ENCODE assay signal across 15 cellular contexts in genomic region chr5:82388186-82388585, GRCh38.
A peak's percentile ranks its signal among the peaks of the same experiment; 100 is the strongest.
DNase-seq lines count a peak whose midpoint lies in the region; ATAC-seq and TF ChIP-seq lines count a peak whose summit lies in the region.
"Had no signal": no experiment of that assay in that cellular context is flagged by ENCODE, and none has a peak within 500 bp of the region (broad histone marks: within the 10 kb centered on the region; RNA-seq: fewer than 3 reads in every experiment).

No MANE protein-coding gene starts in this region.

- H3K4me3 Mint-ChIP-seq in activated CD4-positive, alpha-beta T cell treated with anti-CD3 and anti-CD28 coated beads, Interleukin-2, amount 10 ng/mL, durations not matched to agents 24 days and 14 days, result no peak overlapping the region
- H3K4me3 Mint-ChIP-seq: activated CD8-positive, alpha-beta T cell treated with anti-CD3 and anti-CD28 coated beads for 36 hours; activated naive CD4-positive, alpha-beta T cell treated with anti-CD3 and anti-CD28 coated beads for 36 hours had no signal

- H3K27ac Mint-ChIP-seq in activated CD4-positive, alpha-beta T cell treated with anti-CD3 and anti-CD28 coated beads, Interleukin-2, amount 10 ng/mL, durations not matched to agents 24 days and 14 days, result peak overlapping the region; percentile 10
- H3K27ac Mint-ChIP-seq: activated CD8-positive, alpha-beta T cell treated with anti-CD3 and anti-CD28 coated beads for 36 hours had no signal

- TF ChIP-seq CTCF in fibroblast of pulmonary artery (IDR thresholded peaks at IDR 0.05; ENCODE audit: low read length, missing control alignments), result no peak
- no peak for TF ChIP-seq CTCF in thoracic aorta (IDR thresholded peaks at IDR 0.05)

- intact Hi-C loops in activated CD4-positive, alpha-beta T cell treated with anti-CD3 and anti-CD28 coated beads, Interleukin-2, amount 10 ng/mL, durations not matched to agents 24 days and 14 days (cut with micrococcal nuclease), result loop anchor here (1.0 kb wide), 1 partner anchor 22 kb away; no protein-coding TSS in a partner anchor

- no peaks in the 10 kb centered on the region for H3K27me3 Mint-ChIP-seq in activated CD4-positive, alpha-beta T cell treated with anti-CD3 and anti-CD28 coated beads, Interleukin-2, amount 10 ng/mL, durations not matched to agents 24 days and 14 days
- H3K27me3 Mint-ChIP-seq: activated CD8-positive, alpha-beta T cell treated with anti-CD3 and anti-CD28 coated beads for 36 hours had no signal

- DNase-seq in activated CD4-positive, alpha-beta T cell treated with anti-CD3 and anti-CD28 coated beads, Interleukin-2, amount 10 ng/mL, durations not matched to agents 24 days and 14 days, result no peak
- DNase-seq in activated CD4-positive, alpha-beta T cell treated with anti-CD3 and anti-CD28 coated beads, Interleukin-2, amount 50 U/mL, for 4 hours, result no peak
- DNase-seq in fibroblast of pulmonary artery (ENCODE audit: low read depth) (peak; percentile 65), thoracic aorta (ENCODE audit: low spot score) (no peak)
- DNase-seq in effector CD8-positive, alpha-beta T cell (lab: John Stamatoyannopoulos, UW), result no peak
- DNase-seq: 8988T, DMS79, erythroblast, NCI-H2081 had no signal

- peaks cover 0 to 23% of the 10 kb centered on the region in 2 donors for H3K4me1 ChIP-seq in thoracic aorta (ENCODE audit: control insufficient read depth in 1 of 2, low read depth in 2 of 2)

- H3K4me1 Mint-ChIP-seq in activated CD4-positive, alpha-beta T cell treated with anti-CD3 and anti-CD28 coated beads, Interleukin-2, amount 10 ng/mL, durations not matched to agents 24 days and 14 days, result peaks cover 18% of the 10 kb centered on the region

- ATAC-seq in SK-N-SH treated with all-trans-retinoic acid at 6 μM for 48 hours, result peak; percentile 77
- no peak for ATAC-seq in thoracic aorta (ENCODE audit: insufficient number of reproducible peaks, low FRiP score, low read depth)
- no peak for ATAC-seq in GM19467 (IDR thresholded peaks at IDR 0.05; ENCODE audit: unreplicated experiment)
- ATAC-seq in GM18907 (IDR thresholded peaks at IDR 0.05; ENCODE audit: unreplicated experiment), result no peak

- H3K4me3 ChIP-seq in fibroblast of pulmonary artery (replicated peaks; ENCODE audit: low read depth, low read length), result no peak overlapping the region
- H3K4me3 ChIP-seq in thoracic aorta, result no peak overlapping the region
- H3K4me3 ChIP-seq: GM12878 had no signal

- no peaks in the 10 kb centered on the region for H3K27me3 ChIP-seq in thoracic aorta (replicated peaks; ENCODE audit: insufficient read depth)

- peaks cover 35% of the 10 kb centered on the region for H3K9me3 Mint-ChIP-seq in activated CD4-positive, alpha-beta T cell treated with anti-CD3 and anti-CD28 coated beads, Interleukin-2, amount 10 ng/mL, durations not matched to agents 24 days and 14 days
- H3K9me3 Mint-ChIP-seq: activated CD8-positive, alpha-beta T cell treated with anti-CD3 and anti-CD28 coated beads for 36 hours; activated naive CD4-positive, alpha-beta T cell treated with anti-CD3 and anti-CD28 coated beads for 36 hours had no signal

- no peaks in the 10 kb centered on the region for H3K9me3 ChIP-seq in thoracic aorta

- H3K36me3 ChIP-seq in thoracic aorta, result no peaks in the 10 kb centered on the region

- H3K27ac ChIP-seq in thoracic aorta, result peak overlapping the region; percentile 70

- peaks cover 5% of the 10 kb centered on the region for H3K36me3 Mint-ChIP-seq in activated CD4-positive, alpha-beta T cell treated with anti-CD3 and anti-CD28 coated beads, Interleukin-2, amount 10 ng/mL, durations not matched to agents 24 days and 14 days (ENCODE audit: low read depth)

TF ChIP-seq in SK-N-SH treated with all-trans-retinoic acid at 6 μM for 48 hours, 23 proteins besides CTCF, POLR2A, EP300 and RAD21:
- no peak for TF ChIP-seq CSDC2 (CRISPR knock-in tag; IDR thresholded peaks at IDR 0.05)
- peak; percentile 46 for TF ChIP-seq ISL1 (CRISPR knock-in tag; IDR thresholded peaks at IDR 0.05)
TF ChIP-seq in SK-N-SH treated with all-trans-retinoic acid at 6 μM for 48 hours: peak in this region for 1.
